ENCODE assay signal across 8 cellular contexts in the genomic region with DNA sequence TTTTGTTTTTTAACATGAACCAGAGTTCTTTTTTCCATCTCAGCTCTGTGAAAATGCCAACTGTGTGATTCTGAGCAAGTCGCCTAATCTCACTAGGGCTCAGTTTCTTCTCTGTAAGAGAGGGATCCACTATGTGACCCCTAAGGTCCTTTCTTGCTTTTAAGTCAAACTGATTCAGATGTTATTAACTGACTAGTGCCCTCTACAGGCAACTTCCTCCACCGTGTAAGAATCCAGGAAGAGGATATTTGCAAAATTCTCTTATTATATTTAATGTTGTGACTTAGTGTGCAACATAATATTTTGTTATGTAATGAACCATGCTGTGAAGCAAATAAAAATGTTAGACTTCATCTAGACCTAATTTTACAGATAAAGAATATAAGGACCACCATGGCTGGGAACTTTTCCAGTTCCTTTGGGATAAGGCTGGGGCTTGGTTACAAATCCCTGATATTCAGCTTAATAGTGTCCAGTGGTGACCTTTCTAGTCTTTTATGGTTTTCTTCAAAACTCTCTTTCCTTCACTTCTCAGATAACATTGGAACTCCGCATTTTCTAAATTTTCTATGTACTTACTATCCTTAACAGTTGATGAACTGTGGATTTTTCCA.
DNase-seq lines count a peak whose midpoint lies in the region; ATAC-seq and TF ChIP-seq lines count a peak whose summit lies in the region.

No MANE protein-coding gene starts in this region.

- H3K27me3 ChIP-seq in WERI-Rb-1 (ENCODE audit: insufficient read depth, low read depth, severe bottlenecking) (no peaks in the 10 kb centered on the region), neural cell (ENCODE audit: insufficient read depth, low read depth, low read length) (no peaks in the 10 kb centered on the region)

- H3K27ac ChIP-seq in WERI-Rb-1 (no peak overlapping the region), neural cell (ENCODE audit: low read length) (no peak overlapping the region)

- no peaks in the 10 kb centered on the region for H3F3A ChIP-seq in neural cell (ENCODE audit: insufficient read depth, low read length, poor library complexity, severe bottlenecking)

- peak; percentile 28; the same call in 1 of the 2 replicates for TF ChIP-seq CTCF in WERI-Rb-1 (IDR thresholded peaks at IDR 0.05; ENCODE audit: low read depth, low read length)
- peak; percentile 58 for TF ChIP-seq CTCF in neural cell (IDR thresholded peaks at IDR 0.05; ENCODE audit: poor library complexity, severe bottlenecking)

- no peaks in the 10 kb centered on the region for H3K36me3 ChIP-seq in WERI-Rb-1
- no peaks in the 10 kb centered on the region for H3K36me3 ChIP-seq in neural cell (ENCODE audit: insufficient read depth, low read length)

- H2AFZ ChIP-seq in neural cell (ENCODE audit: low read depth, low read length): no peak overlapping the region

- no peaks in the 10 kb centered on the region for H4K20me1 ChIP-seq in neural cell (ENCODE audit: insufficient read depth)

- H3K9ac ChIP-seq in neural cell (ENCODE audit: low read length): no peak overlapping the region

- H3K9me3 ChIP-seq in WERI-Rb-1 (ENCODE audit: severe bottlenecking) (no peaks in the 10 kb centered on the region), neural cell (ENCODE audit: low read length) (no peaks in the 10 kb centered on the region)

- H3K4me2 ChIP-seq in neural cell (ENCODE audit: low read length): no peak overlapping the region

- no peak for TF ChIP-seq EP300 in neural cell (conservative IDR thresholded peaks at IDR 0.05; ENCODE audit: poor library complexity, severe bottlenecking)

- no peaks in the 10 kb centered on the region for H3K9me2 ChIP-seq in neural cell (ENCODE audit: insufficient read depth, low read length)

- H3K79me2 ChIP-seq in neural cell (replicated peaks; ENCODE audit: insufficient read depth, low read length): no peaks in the 10 kb centered on the region

- no peak overlapping the region for H3K4me3 ChIP-seq in WERI-Rb-1 (ENCODE audit: low read depth, low read length)
- H3K4me3 ChIP-seq in neural cell (ENCODE audit: low read length): no peak overlapping the region

- DNase-seq in Ammon's horn (ENCODE audit: low spot score) (peak; percentile 60), LHCN-M2 (ENCODE audit: low read depth) (peak; percentile 61), WERI-Rb-1 (peak; percentile 29), fibroblast of gingiva (ENCODE audit: low read depth) (peak; percentile 64), NCI-H1930 (lab: John Stamatoyannopoulos, UW) (no peak)

- peak; percentile 59 for TF ChIP-seq RAD21 in neural cell (conservative IDR thresholded peaks at IDR 0.05)

- ATAC-seq in GM18498 (IDR thresholded peaks at IDR 0.05; ENCODE audit: unreplicated experiment) (peak; percentile 68), HG03280 (IDR thresholded peaks at IDR 0.05; ENCODE audit: unreplicated experiment) (no peak)

TF ChIP-seq in neural cell, 6 proteins besides CTCF, POLR2A, EP300 and RAD21:
- TF ChIP-seq, protein P1, sequence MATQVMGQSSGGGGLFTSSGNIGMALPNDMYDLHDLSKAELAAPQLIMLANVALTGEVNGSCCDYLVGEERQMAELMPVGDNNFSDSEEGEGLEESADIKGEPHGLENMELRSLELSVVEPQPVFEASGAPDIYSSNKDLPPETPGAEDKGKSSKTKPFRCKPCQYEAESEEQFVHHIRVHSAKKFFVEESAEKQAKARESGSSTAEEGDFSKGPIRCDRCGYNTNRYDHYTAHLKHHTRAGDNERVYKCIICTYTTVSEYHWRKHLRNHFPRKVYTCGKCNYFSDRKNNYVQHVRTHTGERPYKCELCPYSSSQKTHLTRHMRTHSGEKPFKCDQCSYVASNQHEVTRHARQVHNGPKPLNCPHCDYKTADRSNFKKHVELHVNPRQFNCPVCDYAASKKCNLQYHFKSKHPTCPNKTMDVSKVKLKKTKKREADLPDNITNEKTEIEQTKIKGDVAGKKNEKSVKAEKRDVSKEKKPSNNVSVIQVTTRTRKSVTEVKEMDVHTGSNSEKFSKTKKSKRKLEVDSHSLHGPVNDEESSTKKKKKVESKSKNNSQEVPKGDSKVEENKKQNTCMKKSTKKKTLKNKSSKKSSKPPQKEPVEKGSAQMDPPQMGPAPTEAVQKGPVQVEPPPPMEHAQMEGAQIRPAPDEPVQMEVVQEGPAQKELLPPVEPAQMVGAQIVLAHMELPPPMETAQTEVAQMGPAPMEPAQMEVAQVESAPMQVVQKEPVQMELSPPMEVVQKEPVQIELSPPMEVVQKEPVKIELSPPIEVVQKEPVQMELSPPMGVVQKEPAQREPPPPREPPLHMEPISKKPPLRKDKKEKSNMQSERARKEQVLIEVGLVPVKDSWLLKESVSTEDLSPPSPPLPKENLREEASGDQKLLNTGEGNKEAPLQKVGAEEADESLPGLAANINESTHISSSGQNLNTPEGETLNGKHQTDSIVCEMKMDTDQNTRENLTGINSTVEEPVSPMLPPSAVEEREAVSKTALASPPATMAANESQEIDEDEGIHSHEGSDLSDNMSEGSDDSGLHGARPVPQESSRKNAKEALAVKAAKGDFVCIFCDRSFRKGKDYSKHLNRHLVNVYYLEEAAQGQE (IDR thresholded peaks at IDR 0.05; ENCODE audit: borderline replicate concordance): no peak
- TF ChIP-seq POLR2AphosphoS5 (IDR thresholded peaks at IDR 0.05) (no peak), SMC3 (conservative IDR thresholded peaks at IDR 0.05; ENCODE audit: poor library complexity) (no peak), EZH2 (IDR thresholded peaks at IDR 0.05; ENCODE audit: borderline replicate concordance, insufficient read depth, low read length, poor library complexity, severe bottlenecking) (no peak), TAF1 (IDR thresholded peaks at IDR 0.05; ENCODE audit: low read depth) (no peak), MXI1 (conservative IDR thresholded peaks at IDR 0.05; ENCODE audit: poor library complexity, severe bottlenecking) (no peak)
TF ChIP-seq in neural cell: peak in this region for 0.

Comparison
In these comparisons a context has a peak if more than half of its experiments do, and no peak if none do; other contexts are left out.
1. DNase-seq: peak in Ammon's horn (single experiment), LHCN-M2 (single experiment), WERI-Rb-1 (single experiment) and fibroblast of gingiva (single experiment); none in NCI-H1930 (0 of 2).